ENCODE assay signal across 9 cellular contexts in the genomic region with DNA sequence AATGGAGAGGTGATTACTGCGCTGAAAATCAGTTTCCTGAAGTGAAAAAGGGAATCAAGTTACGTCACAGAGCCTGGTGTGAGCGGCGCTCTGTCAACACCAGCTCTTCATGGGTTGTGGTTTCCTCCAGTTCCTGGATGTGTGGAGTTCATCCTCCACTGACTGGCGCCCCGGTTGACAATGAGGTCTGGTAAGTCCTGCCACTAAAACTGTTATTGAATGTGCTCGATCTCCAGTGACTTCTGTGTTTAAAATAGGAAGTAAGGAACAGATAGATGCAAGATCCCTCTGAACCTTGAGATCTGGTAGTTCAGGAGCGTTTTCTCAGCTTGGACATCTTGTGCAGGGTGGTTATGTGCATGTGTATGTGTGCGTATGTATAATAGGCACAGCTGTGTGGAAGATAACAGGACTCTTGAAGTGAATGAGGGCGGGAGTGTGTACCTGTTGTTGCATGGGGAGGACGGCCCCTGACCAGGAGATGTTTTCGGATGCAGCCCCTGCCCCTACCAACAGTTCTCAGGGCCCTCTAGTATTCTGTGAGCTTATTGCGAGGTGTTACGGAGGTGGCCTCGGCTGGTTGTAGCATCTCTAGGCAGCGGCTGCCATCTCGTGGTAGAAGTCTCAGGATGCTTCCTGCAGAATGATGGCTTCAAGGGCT. TPM values are rescaled to one million over a fixed set of nuclear protein-coding genes. Genes with fewer than 3 reads are reported as not detected.
DNase-seq lines count a peak whose midpoint lies in the region; ATAC-seq lines count a peak whose summit lies in the region.
"Had no signal": no experiment of that assay in that cellular context is flagged by ENCODE, and none has a peak within 500 bp of the region (broad histone marks: within the 10 kb centered on the region; RNA-seq: fewer than 3 reads in every experiment).

No MANE protein-coding gene starts in this region.

- intact Hi-C loops in activated CD4-positive, alpha-beta memory T cell treated with anti-CD3 and anti-CD28 coated beads for 36 hours (cut with micrococcal nuclease): loop anchor here (1.0 to 5.0 kb wide), 6 partner anchors 24 to 420 kb away; a partner anchor contains a TSS

- peaks cover 12% of the 10 kb centered on the region for H3K4me1 ChIP-seq in BLaER1
- H3K4me1 ChIP-seq in mesenchymal stem cell (ENCODE audit: control insufficient read depth, insufficient read depth, low read depth, low read length): no peaks in the 10 kb centered on the region

- no peak overlapping the region for H2BK12ac ChIP-seq in mesenchymal stem cell (ENCODE audit: low read length in 2 of 2)

- no peak overlapping the region for H4K8ac ChIP-seq in mesenchymal stem cell (ENCODE audit: low read length)

- peak; percentile 42 for DNase-seq in NCI-H526 treated with DMSO at 0.1 percent for 48 hours (lab: John Stamatoyannopoulos, UW)
- DNase-seq in activated CD4-positive, alpha-beta memory T cell treated with anti-CD3 and anti-CD28 coated beads for 36 hours: peak; percentile 88
- peak; percentile 53 for DNase-seq in effector CD8-positive, alpha-beta T cell (lab: John Stamatoyannopoulos, UW)
- DNase-seq in mesenchymal stem cell: peak; percentile 65
- peak; percentile 64 for DNase-seq in stimulated activated CD8-positive, alpha-beta memory T cell treated with anti-CD3 and anti-CD28 coated beads, Interleukin-4, amount 100 ng/mL, for 24 hours (ENCODE audit: low read depth)

- H3K4me3 ChIP-seq in BLaER1: peak overlapping the region; percentile 44; the same call in 1 of the 2 replicates
- no peak overlapping the region for H3K4me3 ChIP-seq in mesenchymal stem cell (ENCODE audit: insufficient read depth in 1 of 2, low read depth in 1 of 2, low read length in 2 of 2)
- H3K4me3 ChIP-seq: SK-N-MC had no signal

- no peak overlapping the region for H3K9ac ChIP-seq in BLaER1
- no peak overlapping the region for H3K9ac ChIP-seq in mesenchymal stem cell (ENCODE audit: low read length)

- H3K36me3 ChIP-seq in BLaER1 (no peaks in the 10 kb centered on the region), mesenchymal stem cell (ENCODE audit: control insufficient read depth in 1 of 2, insufficient read depth in 2 of 2, low read depth in 1 of 2, low read length in 2 of 2) (no peaks in the 10 kb centered on the region)

- H2BK5ac ChIP-seq in mesenchymal stem cell (ENCODE audit: low read depth, low read length, poor library complexity, severe bottlenecking): no peak overlapping the region

- no peaks in the 10 kb centered on the region for H3K79me1 ChIP-seq in mesenchymal stem cell (replicated peaks; ENCODE audit: low read length, poor library complexity, severe bottlenecking)

- H3K27ac ChIP-seq in BLaER1: 0 out of 2 replicates have a peak overlapping the region, but pooled peaks have one; percentile 2
- no peak overlapping the region for H3K27ac ChIP-seq in mesenchymal stem cell (ENCODE audit: low read length, poor library complexity, severe bottlenecking)
- H3K27ac ChIP-seq: SK-N-MC had no signal

- H3K9me3 ChIP-seq in BLaER1 (peaks cover 11% of the 10 kb centered on the region; the same call in 1 of the 2 replicates), mesenchymal stem cell (ENCODE audit: control insufficient read depth, low read length) (no peaks in the 10 kb centered on the region)

- no peaks in the 10 kb centered on the region for H3K36me3 Mint-ChIP-seq in activated CD4-positive, alpha-beta memory T cell treated with anti-CD3 and anti-CD28 coated beads for 36 hours

- H2BK120ac ChIP-seq in mesenchymal stem cell (ENCODE audit: low read depth, low read length): no peak overlapping the region

- no peaks in the 10 kb centered on the region for H4K20me1 ChIP-seq in BLaER1

- POLR2A ChIA-PET in activated CD4-positive, alpha-beta memory T cell treated with anti-CD3 and anti-CD28 coated beads for 36 hours (lab: Charles Lee): interaction anchor here (0.6 to 1.0 kb wide), 3 partner anchors 24 to 239 kb away, joined by 3 to 6 read pairs (median 3); no protein-coding TSS in a partner anchor

- no peak overlapping the region for H3K18ac ChIP-seq in mesenchymal stem cell (ENCODE audit: low read depth in 1 of 2, low read length in 2 of 2)

- H3K4me2 ChIP-seq in BLaER1: peak overlapping the region; percentile 81
- no peak overlapping the region for H3K4me2 ChIP-seq in mesenchymal stem cell (ENCODE audit: low read length, poor library complexity, severe bottlenecking)

- no peak overlapping the region for H2AK5ac ChIP-seq in mesenchymal stem cell (ENCODE audit: low read length, severe bottlenecking)

- H3K27me3 Mint-ChIP-seq in activated CD4-positive, alpha-beta memory T cell treated with anti-CD3 and anti-CD28 coated beads for 36 hours: no peaks in the 10 kb centered on the region

- peak; percentile 96 for ATAC-seq in GM19043 (IDR thresholded peaks at IDR 0.05; ENCODE audit: low read depth, unreplicated experiment)
- peak; percentile 97 for ATAC-seq in HG03280 (IDR thresholded peaks at IDR 0.05; ENCODE audit: unreplicated experiment)

- H3K4me1 Mint-ChIP-seq in activated CD4-positive, alpha-beta memory T cell treated with anti-CD3 and anti-CD28 coated beads for 36 hours (ENCODE audit: low read depth): peaks cover 8% of the 10 kb centered on the region

- no peak overlapping the region for H3K4me3 Mint-ChIP-seq in activated CD4-positive, alpha-beta memory T cell treated with anti-CD3 and anti-CD28 coated beads for 36 hours

- no peak overlapping the region for H3K23ac ChIP-seq in mesenchymal stem cell (ENCODE audit: low read length in 2 of 2)

- H2AFZ ChIP-seq in mesenchymal stem cell (ENCODE audit: low read depth, low read length): no peak overlapping the region

- no peak overlapping the region for H3K4ac ChIP-seq in mesenchymal stem cell (ENCODE audit: low read depth in 1 of 2, low read length in 2 of 2)

- peak overlapping the region; percentile 1 for H3K27ac Mint-ChIP-seq in activated CD4-positive, alpha-beta memory T cell treated with anti-CD3 and anti-CD28 coated beads for 36 hours

- H3K27me3 ChIP-seq in BLaER1 (no peaks in the 10 kb centered on the region), mesenchymal stem cell (ENCODE audit: control insufficient read depth in 1 of 2, insufficient read depth in 1 of 2, low read length in 2 of 2) (peaks cover 23 to 24% of the 10 kb centered on the region in 2 experiments)

- WGBS in mesenchymal stem cell: 37% methylated on average over 16 of the region's 17 CpGs

- no peak overlapping the region for H4K91ac ChIP-seq in mesenchymal stem cell (ENCODE audit: low read length)

- CTCF ChIA-PET in activated CD4-positive, alpha-beta memory T cell treated with anti-CD3 and anti-CD28 coated beads for 36 hours (lab: Charles Lee): interaction anchor here (0.5 to 3.5 kb wide), 45 partner anchors 8 to 1433 kb away, joined by 3 to 96 read pairs (median 4); a partner anchor contains a TSS

- no peak overlapping the region for H2BK15ac ChIP-seq in mesenchymal stem cell (ENCODE audit: low read depth, poor library complexity, severe bottlenecking)

- no peaks in the 10 kb centered on the region for H3K9me3 Mint-ChIP-seq in activated CD4-positive, alpha-beta memory T cell treated with anti-CD3 and anti-CD28 coated beads for 36 hours

- H3K14ac ChIP-seq in mesenchymal stem cell (ENCODE audit: low read length in 2 of 2): no peak overlapping the region

RNA-seq across cellular contexts. Expression of a gene that starts 22.0 kb away (rescaled TPM):
- total RNA-seq in activated CD4-positive, alpha-beta memory T cell treated with anti-CD3 and anti-CD28 coated beads for 36 hours: 100 to 1,000 TPM; 125 to 127 TPM
- 62.6 TPM for polyA plus RNA-seq in mesenchymal stem cell (2013, experiment 1 of 2)
- polyA plus RNA-seq in mesenchymal stem cell (2013, experiment 2 of 2): 60.9 TPM
